10 cellular contexts compared by ENCODE assay signal in the genomic region with DNA sequence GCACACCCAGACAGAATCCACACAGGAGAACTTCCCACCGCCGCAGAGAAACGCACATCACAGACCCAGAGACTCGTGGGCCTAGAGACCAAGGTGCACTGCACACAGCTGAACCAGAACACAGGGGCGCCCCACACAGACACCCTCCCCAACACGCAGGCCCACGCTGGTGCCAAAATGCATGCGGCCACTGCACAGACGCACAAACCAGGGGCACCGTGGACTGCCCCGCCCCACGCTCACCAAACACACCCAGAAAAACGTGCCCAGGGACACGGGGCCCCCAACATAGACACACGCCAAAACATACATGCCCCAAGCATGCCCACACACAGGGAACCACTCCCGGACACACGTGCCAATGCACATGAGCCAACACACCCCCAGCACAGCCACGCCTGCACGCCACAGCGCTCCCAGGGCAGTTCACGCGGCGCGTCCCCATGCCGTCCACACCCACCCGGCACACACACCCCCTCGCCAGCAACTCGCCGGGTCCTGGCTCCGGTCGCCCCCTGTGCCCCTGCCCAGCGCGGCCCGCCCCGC. TPM values are rescaled to one million over a fixed set of nuclear protein-coding genes. Genes with fewer than 3 reads are reported as not detected.
A peak's percentile ranks its signal among the peaks of the same experiment; 100 is the strongest.
DNase-seq lines count a peak whose midpoint lies in the region; ATAC-seq lines count a peak whose summit lies in the region.
"Had no signal": no experiment of that assay in that cellular context is flagged by ENCODE, and none has a peak within 500 bp of the region (broad histone marks: within the 10 kb centered on the region; RNA-seq: fewer than 3 reads in every experiment).

No MANE protein-coding gene starts in this region.

- H3K9me3 Mint-ChIP-seq in activated T-cell treated with anti-CD3 and anti-CD28 coated beads, Interleukin-2, amount 50 U/mL, for 24 hours: no peaks in the 10 kb centered on the region
- no peaks in the 10 kb centered on the region for H3K9me3 Mint-ChIP-seq in activated T-helper 17 cell treated with anti-CD3 and anti-CD28 coated beads, Interleukin-2, amount 50 U/mL, for 72 hours
- H3K9me3 Mint-ChIP-seq in stimulated activated naive B cell treated with anti-CD40 and anti-IgM and Interleukin-4, amounts not matched to agents 10 μg/mL and 1 μg/mL and 100 μg/mL, for 72 hours: no peaks in the 10 kb centered on the region

- ATAC-seq in activated T-helper 17 cell treated with anti-CD3 and anti-CD28 coated beads, Interleukin-2, amount 50 U/mL, for 72 hours (replicated peaks): peak; percentile 8
- peak; percentile 22 to 38 for ATAC-seq in stimulated activated naive B cell treated with anti-CD40 and anti-IgM and Interleukin-4, amounts not matched to agents 10 μg/mL and 1 μg/mL and 100 μg/mL, for 72 hours (replicated peaks)
- no peak for ATAC-seq in HG03108 (IDR thresholded peaks at IDR 0.05; ENCODE audit: unreplicated experiment)

- peaks cover 69% of the 10 kb centered on the region for H3K27me3 ChIP-seq in iPS-20b (ENCODE audit: insufficient read depth, low read length)

- H3K9ac ChIP-seq in iPS-20b (ENCODE audit: low read depth, low read length): no peak overlapping the region

- H3K4me3 Mint-ChIP-seq in activated T-cell treated with anti-CD3 and anti-CD28 coated beads, Interleukin-2, amount 50 U/mL, for 24 hours: peak overlapping the region; percentile 68
- peak overlapping the region; percentile 67 for H3K4me3 Mint-ChIP-seq in activated T-helper 17 cell treated with anti-CD3 and anti-CD28 coated beads, Interleukin-2, amount 50 U/mL, for 72 hours
- peak overlapping the region; percentile 68 to 74 for H3K4me3 Mint-ChIP-seq in stimulated activated naive B cell treated with anti-CD40 and anti-IgM and Interleukin-4, amounts not matched to agents 10 μg/mL and 1 μg/mL and 100 μg/mL, for 72 hours

- no peak overlapping the region for H3K27ac Mint-ChIP-seq in activated T-cell treated with anti-CD3 and anti-CD28 coated beads, Interleukin-2, amount 50 U/mL, for 24 hours
- H3K27ac Mint-ChIP-seq in activated T-helper 17 cell treated with anti-CD3 and anti-CD28 coated beads, Interleukin-2, amount 50 U/mL, for 72 hours: no peak overlapping the region
- no peak overlapping the region for H3K27ac Mint-ChIP-seq in stimulated activated naive B cell treated with anti-CD40 and anti-IgM and Interleukin-4, amounts not matched to agents 10 μg/mL and 1 μg/mL and 100 μg/mL, for 72 hours

- DNase-seq in activated T-cell treated with anti-CD3 and anti-CD28 coated beads, Interleukin-2, amount 50 U/mL, for 24 hours: no peak
- DNase-seq in activated T-cell treated with anti-CD3 and anti-CD28 coated beads for 4 hours: no peak
- no peak for DNase-seq in stimulated activated naive B cell treated with anti-CD40 and anti-IgM and Interleukin-4, amounts not matched to agents 10 μg/mL and 1 μg/mL and 100 μg/mL, for 72 hours
- DNase-seq in pons (ENCODE audit: low spot score): no peak
- DNase-seq in NCI-H2081 (lab: John Stamatoyannopoulos, UW): no peak
- DNase-seq: AML-193, NCI-H1436 had no signal

- no peaks in the 10 kb centered on the region for H3K4me1 ChIP-seq in iPS-20b (ENCODE audit: insufficient read depth, low read length)

- H3K4me1 Mint-ChIP-seq in activated T-cell treated with anti-CD3 and anti-CD28 coated beads, Interleukin-2, amount 50 U/mL, for 24 hours (ENCODE audit: low read depth): peaks cover 28% of the 10 kb centered on the region
- H3K4me1 Mint-ChIP-seq in activated T-helper 17 cell treated with anti-CD3 and anti-CD28 coated beads, Interleukin-2, amount 50 U/mL, for 72 hours: peaks cover 26% of the 10 kb centered on the region
- peaks cover 29 to 41% of the 10 kb centered on the region in 2 donors for H3K4me1 Mint-ChIP-seq in stimulated activated naive B cell treated with anti-CD40 and anti-IgM and Interleukin-4, amounts not matched to agents 10 μg/mL and 1 μg/mL and 100 μg/mL, for 72 hours

- peak overlapping the region; percentile 71; the same call in 1 of the 2 replicates for H3K4me3 ChIP-seq in iPS-20b (ENCODE audit: low read length)

- H3K36me3 Mint-ChIP-seq in activated T-cell treated with anti-CD3 and anti-CD28 coated beads, Interleukin-2, amount 50 U/mL, for 24 hours (ENCODE audit: low read depth): no peaks in the 10 kb centered on the region
- H3K36me3 Mint-ChIP-seq in activated T-helper 17 cell treated with anti-CD3 and anti-CD28 coated beads, Interleukin-2, amount 50 U/mL, for 72 hours (ENCODE audit: low read depth): no peaks in the 10 kb centered on the region
- H3K36me3 Mint-ChIP-seq in stimulated activated naive B cell treated with anti-CD40 and anti-IgM and Interleukin-4, amounts not matched to agents 10 μg/mL and 1 μg/mL and 100 μg/mL, for 72 hours: peaks cover 0 to 2% of the 10 kb centered on the region in 2 donors

- H3K36me3 ChIP-seq in iPS-20b (ENCODE audit: insufficient read depth, low read depth, low read length): no peaks in the 10 kb centered on the region

- H3K27me3 Mint-ChIP-seq in activated T-cell treated with anti-CD3 and anti-CD28 coated beads, Interleukin-2, amount 50 U/mL, for 24 hours: peaks cover 68% of the 10 kb centered on the region
- H3K27me3 Mint-ChIP-seq in activated T-helper 17 cell treated with anti-CD3 and anti-CD28 coated beads, Interleukin-2, amount 50 U/mL, for 72 hours: peaks cover 45% of the 10 kb centered on the region
- H3K27me3 Mint-ChIP-seq in stimulated activated naive B cell treated with anti-CD40 and anti-IgM and Interleukin-4, amounts not matched to agents 10 μg/mL and 1 μg/mL and 100 μg/mL, for 72 hours: peaks cover 77 to 81% of the 10 kb centered on the region in 2 donors

- H3K27ac ChIP-seq in iPS-20b (ENCODE audit: low read length): no peak overlapping the region

- H3K9me3 ChIP-seq in iPS-20b (ENCODE audit: insufficient read depth, low read depth, low read length): no peaks in the 10 kb centered on the region

RNA-seq across cellular contexts. Expression of a gene that starts 7.8 kb away (rescaled TPM):
- total RNA-seq in activated T-helper 17 cell treated with anti-CD3 and anti-CD28 coated beads, Interleukin-2, amount 50 U/mL, for 72 hours: 1 to 10 TPM in 1 of 2 donors, under 1 TPM in 1; 0.24 to 2.2 TPM
